Comparison of ENCODE assay signal across 9 cellular contexts in genomic region chr12:47222960-47223847, GRCh38.
A peak's percentile ranks its signal among the peaks of the same experiment; 100 is the strongest.
DNase-seq lines count a peak whose midpoint lies in the region; ATAC-seq, FAIRE-seq and TF ChIP-seq lines count a peak whose summit lies in the region.
"Had no signal": no experiment of that assay in that cellular context is flagged by ENCODE, and none has a peak within 500 bp of the region (broad histone marks: within the 10 kb centered on the region; RNA-seq: fewer than 3 reads in every experiment).

No MANE protein-coding gene starts in this region.

- peak; percentile 80 for FAIRE-seq in GM19239 (lab: Jason Lieb, UNC)

- H3K9ac ChIP-seq in rectal smooth muscle tissue (ENCODE audit: low read length): no peak overlapping the region
- H3K9ac ChIP-seq: SK-N-SH had no signal

- intact Hi-C loops in heart left ventricle (cut with DNase I): loop anchor here in 1 of 10 donors (10.0 kb wide), 1 partner anchor 148 kb away; the partner anchor contains the start of genes AMIGO2 and PCED1B

- CTCF ChIA-PET in T-cell (lab: Charles Lee): no interaction called here

- DNase-seq in GM19239 (ENCODE audit: insufficient read length, low spot score) (no peak), T-cell (no peak), heart left ventricle (no peak), foreskin fibroblast (no peak), caudate nucleus (lab: John Stamatoyannopoulos, UW) (no peak), DMS153 (lab: John Stamatoyannopoulos, UW) (no peak)
- DNase-seq: SK-N-SH had no signal

- peak overlapping the region in 4 of 12 donors; percentile 10 to 25 (median 22) for H3K4me3 ChIP-seq in heart left ventricle
- peak overlapping the region; percentile 47 for H3K4me3 ChIP-seq in rectal smooth muscle tissue (ENCODE audit: low read length)
- no peak overlapping the region for H3K4me3 ChIP-seq in foreskin fibroblast (ENCODE audit: low read depth in 1 of 2, low read length in 2 of 2)

- WGBS in heart left ventricle, 4 donors: 42 to 57% (median 47%) methylated on average over 8 of the region's 8 CpGs

- H3K27me3 ChIP-seq in heart left ventricle (no peaks in the 10 kb centered on the region), rectal smooth muscle tissue (ENCODE audit: control insufficient read depth, insufficient read depth, low read length) (no peaks in the 10 kb centered on the region)

- H3K9me3 Mint-ChIP-seq in T-cell: no peaks in the 10 kb centered on the region

- H3K4me3 Mint-ChIP-seq in T-cell: peak overlapping the region; percentile 71 to 83 (median 79)

- H3K4me1 Mint-ChIP-seq in T-cell: peaks cover 78 to 86% (median 83%) of the 10 kb centered on the region in 3 donors

- TF ChIP-seq CTCF in heart left ventricle (IDR thresholded peaks at IDR 0.05): no peak
- TF ChIP-seq CTCF in foreskin fibroblast (IDR thresholded peaks at IDR 0.05; ENCODE audit: low read depth, low read length): no peak

- no peak for ATAC-seq in T-cell (replicated peaks in 1 of 4)
- ATAC-seq in heart left ventricle: peak in 2 of 4 donors; percentile 42 to 44
- ATAC-seq in HG02588 (IDR thresholded peaks at IDR 0.05; ENCODE audit: unreplicated experiment): no peak

- H3K27ac Mint-ChIP-seq in T-cell: peak overlapping the region; percentile 94 to 97

- peaks cover 66% of the 10 kb centered on the region for H3K36me3 Mint-ChIP-seq in T-cell

- H3K4me1 ChIP-seq in heart left ventricle (peaks cover 0 to 34% (median 6%) of the 10 kb centered on the region in 12 donors), rectal smooth muscle tissue (ENCODE audit: control insufficient read depth, insufficient read depth, low read length) (peaks cover 14% of the 10 kb centered on the region)

- H3K27ac ChIP-seq in heart left ventricle: peak overlapping the region in 10 of 12 donors; percentile 11 to 55 (median 38)
- H3K27ac ChIP-seq in rectal smooth muscle tissue (ENCODE audit: low read depth, low read length): peak overlapping the region; percentile 53
- H3K27ac ChIP-seq in caudate nucleus (ENCODE audit: low read depth, low read length): no peak overlapping the region

- POLR2A ChIA-PET in T-cell (lab: Charles Lee): interaction anchor here in 1 of 2 donors (0.5 kb wide), 1 partner anchor 1098 kb away, joined by 4 read pairs; no protein-coding TSS in a partner anchor

- H3K36me3 ChIP-seq in heart left ventricle (peaks cover 0 to 3% (median 0%) of the 10 kb centered on the region in 9 donors), rectal smooth muscle tissue (ENCODE audit: control insufficient read depth, insufficient read depth, low read length) (no peaks in the 10 kb centered on the region)

- no peaks in the 10 kb centered on the region for H3K27me3 Mint-ChIP-seq in T-cell

- TF ChIP-seq POLR2A in heart left ventricle (IDR thresholded peaks at IDR 0.05): no peak

- H3K9me3 ChIP-seq in heart left ventricle: no peaks in the 10 kb centered on the region
- H3K9me3 ChIP-seq: SK-N-SH had no signal
